1 cellular context compared by ENCODE assay signal in genomic region chr9:121359358-121360294, GRCh38.
TF ChIP-seq lines count a peak whose summit lies in the region.

No MANE protein-coding gene starts in this region.

TF ChIP-seq in HEK293, 187 proteins besides CTCF, POLR2A, EP300 and RAD21 (continued from another document):
- no peak for TF ChIP-seq ZNF518A (tag by site-specific recombination; conservative IDR thresholded peaks at IDR 0.05; ENCODE audit: low read depth)
- TF ChIP-seq HOXD13 (CRISPR knock-in tag; IDR thresholded peaks at IDR 0.05; ENCODE audit: borderline replicate concordance) = no peak
- TF ChIP-seq PRDM6 (tag by site-specific recombination; IDR thresholded peaks at IDR 0.05) = peak; percentile 34; the same call in 1 of the 2 replicates
- TF ChIP-seq ZBTB26 (tag by site-specific recombination; optimal IDR thresholded peaks at IDR 0.05) = no peak
- no peak for TF ChIP-seq ZNF76 (tag by site-specific recombination; IDR thresholded peaks at IDR 0.05; ENCODE audit: borderline replicate concordance, low read depth)
